In the genomic region with DNA sequence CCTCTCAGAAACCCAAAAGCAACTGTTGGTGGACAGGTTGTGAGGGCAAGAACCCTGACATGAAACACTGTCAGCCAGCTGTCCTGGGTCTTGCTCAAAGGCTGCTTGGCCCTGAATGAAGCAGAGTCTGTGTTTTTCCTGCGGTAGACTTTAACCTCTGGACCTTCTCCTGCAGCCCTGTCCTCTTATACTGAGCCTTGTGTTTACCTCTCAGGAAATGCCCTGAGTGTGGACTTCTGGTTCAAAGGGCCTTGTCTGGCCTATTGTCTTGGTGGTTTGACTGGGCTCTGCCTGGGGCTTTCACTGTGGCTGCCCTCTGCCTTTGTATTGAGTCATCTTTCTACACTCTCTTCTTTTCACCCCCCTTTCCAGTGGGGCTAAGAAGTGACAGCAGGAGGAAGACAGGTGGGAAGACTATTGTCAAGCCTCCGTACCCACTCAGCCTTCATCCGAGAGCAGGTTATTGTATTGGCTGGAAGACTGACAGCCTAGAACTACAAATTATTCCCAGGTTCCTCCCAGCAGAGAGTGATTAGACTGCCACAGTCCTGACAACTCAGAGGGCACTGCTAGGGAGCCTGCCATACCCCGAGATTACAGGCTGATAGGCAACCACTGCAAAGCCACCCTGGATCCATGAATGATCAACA, we compare ENCODE assay signal across 18 cellular contexts. TPM values are rescaled to one million over a fixed set of nuclear protein-coding genes. Genes with fewer than 3 reads are reported as not detected.
A peak's percentile ranks its signal among the peaks of the same experiment; 100 is the strongest.
DNase-seq lines count a peak whose midpoint lies in the region; ATAC-seq and TF ChIP-seq lines count a peak whose summit lies in the region.
"Had no signal": no experiment of that assay in that cellular context is flagged by ENCODE, and none has a peak within 500 bp of the region (broad histone marks: within the 10 kb centered on the region; RNA-seq: fewer than 3 reads in every experiment).

No MANE protein-coding gene starts in this region.

- no peak for DNase-seq in activated T-cell treated with anti-CD3 and anti-CD28 coated beads, Interleukin-2, amount 50 U/mL, for 4 hours
- DNase-seq in activated T-cell treated with anti-CD3 and anti-CD28 coated beads, Interleukin-2, amount 50 U/mL, for 1 hour, result no peak
- DNase-seq in endothelial cell (ENCODE audit: low spot score) (no peak), MCF 10A (ENCODE audit: unreplicated experiment) (no peak), NCI-H1092 treated with DMSO at 0.1 percent for 48 hours (lab: John Stamatoyannopoulos, UW) (no peak)
- no peak for DNase-seq in stimulated activated naive B cell treated with anti-CD40 and anti-IgM and Interleukin-4, amounts not matched to agents 10 μg/mL and 1 μg/mL and 100 μg/mL, for 72 hours
- DNase-seq in stimulated activated CD4-positive, alpha-beta T cell treated with anti-CD3 and anti-CD28 coated beads, Interleukin-2, amount 100 ng/mL, for 48 hours, result no peak
- DNase-seq: GF-D8, NCI-H1436 treated with DMSO at 0.1 percent for 48 hours, NCI-H2081, NCI-H510A, NCI-H82, PC-3 had no signal

- 71 to 100% methylated on average over 1 to 4 of the region's 4 CpGs for WGBS in mesodermal cell (ENCODE audit: insufficient coverage in 2 of 2), 2 experiments

- H3K4me3 Mint-ChIP-seq in activated T-cell treated with anti-CD3 and anti-CD28 coated beads, Interleukin-2, amount 50 U/mL, for 4 hours, result peak overlapping the region; percentile 13
- peak overlapping the region; percentile 53 for H3K4me3 Mint-ChIP-seq in endothelial cell (ENCODE audit: unreplicated experiment)
- H3K4me3 Mint-ChIP-seq in stimulated activated naive B cell treated with anti-CD40 and anti-IgM and Interleukin-4, amounts not matched to agents 10 μg/mL and 1 μg/mL and 100 μg/mL, for 72 hours, result no peak overlapping the region
- no peak overlapping the region for H3K4me3 Mint-ChIP-seq in MCF 10A (ENCODE audit: unreplicated experiment)

- no peaks in the 10 kb centered on the region for H3K9me3 ChIP-seq in mesodermal cell (ENCODE audit: control insufficient read depth, low read length)
- H3K9me3 ChIP-seq: BLaER1 treated with 17β-estradiol and CSF1 and Interleukin-3, amounts not matched to agents 10 nM and 100 nM had no signal

- CTCF ChIA-PET in MCF 10A (lab: Yijun Ruan, JAX), result no interaction called here

- peaks cover 24% of the 10 kb centered on the region for H3K4me1 Mint-ChIP-seq in activated T-cell treated with anti-CD3 and anti-CD28 coated beads, Interleukin-2, amount 50 U/mL, for 4 hours (ENCODE audit: low read depth)
- peaks cover 67% of the 10 kb centered on the region for H3K4me1 Mint-ChIP-seq in endothelial cell (ENCODE audit: unreplicated experiment)
- H3K4me1 Mint-ChIP-seq in stimulated activated naive B cell treated with anti-CD40 and anti-IgM and Interleukin-4, amounts not matched to agents 10 μg/mL and 1 μg/mL and 100 μg/mL, for 72 hours, result peaks cover 18 to 42% of the 10 kb centered on the region in 2 donors
- peaks cover 6% of the 10 kb centered on the region for H3K4me1 Mint-ChIP-seq in MCF 10A (ENCODE audit: insufficient read depth, unreplicated experiment)

- no peak for TF ChIP-seq CTCF in endothelial cell (IDR thresholded peaks at IDR 0.05; ENCODE audit: unreplicated experiment)
- no peak for TF ChIP-seq CTCF in MCF 10A (IDR thresholded peaks at IDR 0.05; ENCODE audit: unreplicated experiment)

- peak overlapping the region; percentile 37 for H3K27ac ChIP-seq in mesodermal cell (ENCODE audit: low read depth, low read length, severe bottlenecking)
- H3K27ac ChIP-seq: BLaER1 treated with 17β-estradiol and CSF1 and Interleukin-3, amounts not matched to agents 10 nM and 100 nM; RWPE1 had no signal

- POLR2A ChIA-PET in MCF 10A (lab: Yijun Ruan, JAX), result no interaction called here

- H3K27ac Mint-ChIP-seq in endothelial cell (ENCODE audit: unreplicated experiment) (peak overlapping the region; percentile 68), MCF 10A (ENCODE audit: low read depth, unreplicated experiment) (no peak overlapping the region)
- peak overlapping the region; percentile 14 for H3K27ac Mint-ChIP-seq in stimulated activated naive B cell treated with anti-CD40 and anti-IgM and Interleukin-4, amounts not matched to agents 10 μg/mL and 1 μg/mL and 100 μg/mL, for 72 hours

- H3K4me3 ChIP-seq in mesodermal cell (ENCODE audit: extremely low read depth, insufficient read depth, low read length, poor library complexity, severe bottlenecking), result no peak overlapping the region
- H3K4me3 ChIP-seq: BLaER1 treated with 17β-estradiol and CSF1 and Interleukin-3, amounts not matched to agents 10 nM and 100 nM had no signal

- no peak for ATAC-seq in activated T-cell treated with anti-CD3 and anti-CD28 coated beads, Interleukin-2, amount 50 U/mL, for 4 hours
- ATAC-seq in stimulated activated naive B cell treated with anti-CD40 and anti-IgM and Interleukin-4, amounts not matched to agents 10 μg/mL and 1 μg/mL and 100 μg/mL, for 72 hours (replicated peaks), result no peak
- ATAC-seq: PC-3 had no signal

- no peaks in the 10 kb centered on the region for H3K9me3 Mint-ChIP-seq in activated T-cell treated with anti-CD3 and anti-CD28 coated beads, Interleukin-2, amount 50 U/mL, for 4 hours
- H3K9me3 Mint-ChIP-seq in endothelial cell (ENCODE audit: unreplicated experiment), result no peaks in the 10 kb centered on the region
- H3K9me3 Mint-ChIP-seq in stimulated activated naive B cell treated with anti-CD40 and anti-IgM and Interleukin-4, amounts not matched to agents 10 μg/mL and 1 μg/mL and 100 μg/mL, for 72 hours, result no peaks in the 10 kb centered on the region
- H3K9me3 Mint-ChIP-seq in MCF 10A (ENCODE audit: unreplicated experiment), result no peaks in the 10 kb centered on the region

- H3K4me1 ChIP-seq in mesodermal cell (ENCODE audit: control insufficient read depth, insufficient read depth, low read length, poor library complexity, severe bottlenecking), result no peaks in the 10 kb centered on the region

- H3K27me3 Mint-ChIP-seq in activated T-cell treated with anti-CD3 and anti-CD28 coated beads, Interleukin-2, amount 50 U/mL, for 4 hours (ENCODE audit: low read depth), result no peaks in the 10 kb centered on the region
- H3K27me3 Mint-ChIP-seq in endothelial cell (ENCODE audit: unreplicated experiment), result peaks cover 6% of the 10 kb centered on the region
- no peaks in the 10 kb centered on the region for H3K27me3 Mint-ChIP-seq in stimulated activated naive B cell treated with anti-CD40 and anti-IgM and Interleukin-4, amounts not matched to agents 10 μg/mL and 1 μg/mL and 100 μg/mL, for 72 hours
- no peaks in the 10 kb centered on the region for H3K27me3 Mint-ChIP-seq in MCF 10A (ENCODE audit: insufficient read depth, unreplicated experiment)

- BruUV-seq in MCF 10A (replicated peaks; lab: Mats Ljungman, UMichigan), result no TSS peak

- intact Hi-C loops in MCF 10A (cut with micrococcal nuclease), result no loop called here

- H3K36me3 ChIP-seq in mesodermal cell (ENCODE audit: control insufficient read depth, insufficient read depth, low read length), result peaks cover 66% of the 10 kb centered on the region

- peaks cover 22% of the 10 kb centered on the region for H3K36me3 Mint-ChIP-seq in activated T-cell treated with anti-CD3 and anti-CD28 coated beads, Interleukin-2, amount 50 U/mL, for 4 hours (ENCODE audit: insufficient read depth)
- peaks cover 58% of the 10 kb centered on the region for H3K36me3 Mint-ChIP-seq in endothelial cell (ENCODE audit: low read depth, unreplicated experiment)
- H3K36me3 Mint-ChIP-seq in stimulated activated naive B cell treated with anti-CD40 and anti-IgM and Interleukin-4, amounts not matched to agents 10 μg/mL and 1 μg/mL and 100 μg/mL, for 72 hours, result peaks cover 21 to 28% of the 10 kb centered on the region in 2 donors
- peaks cover 60% of the 10 kb centered on the region for H3K36me3 Mint-ChIP-seq in MCF 10A (ENCODE audit: insufficient read depth, unreplicated experiment)

RNA-seq across cellular contexts. Expression of a gene that starts 3.5 kb away (rescaled TPM):
- total RNA-seq in activated T-cell treated with anti-CD3 and anti-CD28 coated beads, Interleukin-2, amount 50 U/mL, for 4 hours, result 100 to 1,000 TPM; 143 to 154 (median 153) TPM
- 367 TPM for total RNA-seq in endothelial cell (ENCODE audit: unreplicated experiment)
- 261 TPM for polyA plus RNA-seq in mesodermal cell (2013, experiment 1 of 2)
- polyA plus RNA-seq in mesodermal cell (2013, experiment 2 of 2), result 225 TPM
- total RNA-seq in MCF 10A (2022), result 141 and 156 TPM in 2 replicates

RNA-seq across cellular contexts. Expression of a gene that starts 24.7 kb away (rescaled TPM):
- total RNA-seq in activated T-cell treated with anti-CD3 and anti-CD28 coated beads, Interleukin-2, amount 50 U/mL, for 4 hours, result under 1 TPM; 0.45 to 0.96 (median 0.63) TPM
- total RNA-seq in endothelial cell (ENCODE audit: unreplicated experiment) (0.62 TPM), MCF 10A (2022) (not detected in 2 replicates)
- not detected for polyA plus RNA-seq in mesodermal cell (2013, experiment 1 of 2)
- not detected for polyA plus RNA-seq in mesodermal cell (2013, experiment 2 of 2)
- total RNA-seq: A172, Daoy, PC-3 had no signal

Comparison
In these comparisons a context has a peak if more than half of its experiments do, and no peak if none do; other contexts are left out.
1. H3K4me3 Mint-ChIP-seq: peak in activated T-cell treated with anti-CD3 and anti-CD28 coated beads, Interleukin-2, amount 50 U/mL, for 4 hours (single experiment) and endothelial cell (single experiment); none in stimulated activated naive B cell treated with anti-CD40 and anti-IgM and Interleukin-4, amounts not matched to agents 10 μg/mL and 1 μg/mL and 100 μg/mL, for 72 hours (0 of 2) and MCF 10A (single experiment).